8 cellular contexts compared by ENCODE assay signal in genomic region chr10:8979976-8980375, GRCh38.
"Had no signal": no experiment of that assay in that cellular context is flagged by ENCODE, and none has a peak within 500 bp of the region (broad histone marks: within the 10 kb centered on the region; RNA-seq: fewer than 3 reads in every experiment).

No MANE protein-coding gene starts in this region.

- H3K36me3 ChIP-seq: HAP-1 had no signal

- DNase-seq: GM23248, GOT3, H7, HFFc6 had no signal

- H3K4me3 ChIP-seq: GM23248, HAP-1 had no signal

- H3K9me3 ChIP-seq: HAP-1 had no signal

- H3K27ac ChIP-seq: GM23248, HL-60 had no signal

- ATAC-seq: HCT116, HepG2 had no signal

- H3K4me1 ChIP-seq: HAP-1 had no signal
